Comparison of ENCODE assay signal across 24 cellular contexts in the genomic region with DNA sequence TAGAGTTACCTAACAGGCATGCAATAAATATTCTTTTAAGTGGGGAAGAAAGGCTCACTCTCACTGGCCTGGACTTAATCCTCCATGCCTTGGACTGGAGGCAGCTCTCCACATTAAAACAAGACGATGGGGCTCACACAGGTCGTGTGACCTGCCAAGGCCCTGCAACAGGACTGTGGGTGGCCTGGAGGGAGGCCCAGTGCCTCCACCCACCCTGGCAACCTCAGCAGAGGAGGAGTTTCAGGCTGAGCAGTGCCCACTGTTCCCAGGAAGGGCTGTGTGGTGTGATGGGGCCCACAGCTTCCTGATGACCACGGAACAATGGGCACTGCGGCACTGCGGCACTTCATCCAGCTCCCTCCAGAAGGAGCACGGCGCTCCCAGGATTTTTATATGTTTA. TPM values are rescaled to one million over a fixed set of nuclear protein-coding genes. Genes with fewer than 3 reads are reported as not detected.
DNase-seq lines count a peak whose midpoint lies in the region; ATAC-seq lines count a peak whose summit lies in the region.
"Had no signal": no experiment of that assay in that cellular context is flagged by ENCODE, and none has a peak within 500 bp of the region (broad histone marks: within the 10 kb centered on the region; RNA-seq: fewer than 3 reads in every experiment).

No MANE protein-coding gene starts in this region.

- DNase-seq in G401 (ENCODE audit: low spot score) = peak; percentile 66
- peak; percentile 23 to 30 for DNase-seq in SJCRH30
- peak; percentile 10 for DNase-seq in left cardiac atrium
- peak; percentile 42 for DNase-seq in sciatic nerve (ENCODE audit: low spot score)
- DNase-seq in D341Med (ENCODE audit: low spot score) = no peak
- DNase-seq: activated CD4-positive, alpha-beta T cell treated with anti-CD3 and anti-CD28 coated beads for 36 hours; activated naive CD4-positive, alpha-beta T cell treated with anti-CD3 and anti-CD28 coated beads for 36 hours; activated T-cell treated with anti-CD3 and anti-CD28 coated beads, Interleukin-2, amount 50 U/mL, for 4 hours; Caco-2; DND-41; foreskin fibroblast; Karpas-422; left colon; naive thymus-derived CD4-positive, alpha-beta T cell; NCI-H1436; NCI-H446; NCI-H774; stimulated activated CD4-positive, alpha-beta T cell treated with anti-CD3 and anti-CD28 coated beads, Interleukin-2, amount 100 ng/mL, for 48 hours; transverse colon had no signal

- in situ Hi-C loops in G401 (cut with HindIII; ENCODE audit: low sequenced_read_pairs) = no loop called here

- intact Hi-C loops in left cardiac atrium (cut with DNase I) = no loop called here
- intact Hi-C loops in sciatic nerve (cut with DNase I) = no loop called here

- peaks cover 9% of the 10 kb centered on the region; the same call in 1 of the 2 replicates for H3K4me1 ChIP-seq in SJCRH30
- H3K4me1 ChIP-seq: transverse colon had no signal

- H3K9me3 ChIP-seq in SJCRH30 (replicated peaks) = no peaks in the 10 kb centered on the region
- H3K9me3 ChIP-seq: Caco-2, transverse colon had no signal

- H3K36me3 ChIP-seq in SJCRH30 = no peaks in the 10 kb centered on the region
- H3K36me3 ChIP-seq: transverse colon had no signal

- no peaks in the 10 kb centered on the region for H3K27me3 ChIP-seq in SJCRH30
- H3K27me3 ChIP-seq: hepatocyte, transverse colon had no signal

- ATAC-seq in left cardiac atrium = no peak
- no peak for ATAC-seq in sciatic nerve
- ATAC-seq in HG02588 (IDR thresholded peaks at IDR 0.05; ENCODE audit: unreplicated experiment) = no peak
- no peak for ATAC-seq in HG02981 (IDR thresholded peaks at IDR 0.05; ENCODE audit: unreplicated experiment)
- ATAC-seq: activated CD4-positive, alpha-beta T cell treated with anti-CD3 and anti-CD28 coated beads for 36 hours; activated T-cell treated with anti-CD3 and anti-CD28 coated beads, Interleukin-2, amount 50 U/mL, for 4 hours; left colon; naive thymus-derived CD4-positive, alpha-beta T cell had no signal

- H3K4me3 ChIP-seq in SJCRH30 = no peak overlapping the region
- H3K4me3 ChIP-seq: hepatocyte, transverse colon had no signal

- no peak overlapping the region for H3K27ac ChIP-seq in SJCRH30
- H3K27ac ChIP-seq: hepatocyte, transverse colon had no signal

RNA-seq across cellular contexts. Expression of gene UROC1, which starts 5.5 kb away (rescaled TPM):
- total RNA-seq in G401 (2014; rRNA removed; shearing (Covaris generic)) = not detected in 2 replicates
- total RNA-seq in SJCRH30 (2014; rRNA removed; shearing (Covaris generic)) = not detected in 2 replicates
- total RNA-seq in left cardiac atrium = not detected
- not detected for total RNA-seq in sciatic nerve
- total RNA-seq: activated CD4-positive, alpha-beta T cell treated with anti-CD3 and anti-CD28 coated beads for 36 hours; activated naive CD4-positive, alpha-beta T cell treated with anti-CD3 and anti-CD28 coated beads for 36 hours; activated T-cell treated with anti-CD3 and anti-CD28 coated beads, Interleukin-2, amount 50 U/mL, for 4 hours; Caco-2; left colon; mesothelial cell of epicardium; naive thymus-derived CD4-positive, alpha-beta T cell; RPMI7951; transverse colon had no signal

RNA-seq across cellular contexts. Expression of gene CHST13, which starts 11.9 kb away (rescaled TPM):
- 0.49 and 2.0 TPM in 2 replicates for total RNA-seq in G401 (2014; rRNA removed; shearing (Covaris generic))
- total RNA-seq in SJCRH30 (2014; rRNA removed; shearing (Covaris generic)) = not detected in 2 replicates
- under 1 TPM; 0.60 to 0.74 TPM for total RNA-seq in left cardiac atrium
- total RNA-seq in sciatic nerve = 0.89 TPM
- total RNA-seq: activated CD4-positive, alpha-beta T cell treated with anti-CD3 and anti-CD28 coated beads for 36 hours; activated naive CD4-positive, alpha-beta T cell treated with anti-CD3 and anti-CD28 coated beads for 36 hours; activated T-cell treated with anti-CD3 and anti-CD28 coated beads, Interleukin-2, amount 50 U/mL, for 4 hours; mesothelial cell of epicardium; RPMI7951 had no signal

RNA-seq across cellular contexts. Expression of gene ZXDC, which starts 36.3 kb away (rescaled TPM):
- 11.4 and 18.9 TPM in 2 replicates for total RNA-seq in G401 (2014; rRNA removed; shearing (Covaris generic))
- 15.9 and 17.2 TPM in 2 replicates for total RNA-seq in SJCRH30 (2014; rRNA removed; shearing (Covaris generic))
- total RNA-seq in left cardiac atrium (10 to 100 TPM; 15.7 to 20.7 TPM), sciatic nerve (39.7 TPM)

RNA-seq across cellular contexts. Expression of gene C3orf22, which starts 46.7 kb away (rescaled TPM):
- total RNA-seq in G401 (2014; rRNA removed; shearing (Covaris generic)) = not detected in 2 replicates
- not detected in 2 replicates for total RNA-seq in SJCRH30 (2014; rRNA removed; shearing (Covaris generic))
- not detected for total RNA-seq in left cardiac atrium
- total RNA-seq in sciatic nerve = not detected
- total RNA-seq: activated CD4-positive, alpha-beta T cell treated with anti-CD3 and anti-CD28 coated beads for 36 hours; activated naive CD4-positive, alpha-beta T cell treated with anti-CD3 and anti-CD28 coated beads for 36 hours; activated T-cell treated with anti-CD3 and anti-CD28 coated beads, Interleukin-2, amount 50 U/mL, for 4 hours; Caco-2; hepatocyte; left colon; naive thymus-derived CD4-positive, alpha-beta T cell; RPMI7951; transverse colon had no signal
